ENCODE assay signal across 14 cellular contexts in genomic region chr10:110584006-110584405, GRCh38. TPM values are rescaled to one million over a fixed set of nuclear protein-coding genes. Genes with fewer than 3 reads are reported as not detected.
A peak's percentile ranks its signal among the peaks of the same experiment; 100 is the strongest.
DNase-seq lines count a peak whose midpoint lies in the region; ATAC-seq and TF ChIP-seq lines count a peak whose summit lies in the region.
"Had no signal": no experiment of that assay in that cellular context is flagged by ENCODE, and none has a peak within 500 bp of the region (broad histone marks: within the 10 kb centered on the region; RNA-seq: fewer than 3 reads in every experiment).

No MANE protein-coding gene starts in this region.

- no peak overlapping the region for H2AFZ ChIP-seq in HCT116 (ENCODE audit: low read depth, low read length, poor library complexity, severe bottlenecking)

- RAD21 ChIA-PET in HCT116 (lab: Charles Lee; ENCODE audit: low non-redundant PET in 1 of 2, low total read pairs in 2 of 2, uncharacterized antibody in 2 of 2, unreplicated experiment in 2 of 2) = no interaction called here

- TF ChIP-seq CTCF in HCT116 (IDR thresholded peaks at IDR 0.05 in 2 of 3, conservative IDR thresholded peaks at IDR 0.05 in 1 of 3; ENCODE audit: borderline replicate concordance in 1 of 3, insufficient read depth in 1 of 3, low read depth in 2 of 3, low read length in 2 of 3) (no peak), WERI-Rb-1 (IDR thresholded peaks at IDR 0.05; ENCODE audit: low read depth, low read length) (no peak), progenitor cell of endocrine pancreas (IDR thresholded peaks at IDR 0.05; ENCODE audit: unreplicated experiment) (no peak)

- TF ChIP-seq POLR2A in HCT116 (IDR thresholded peaks at IDR 0.05; ENCODE audit: borderline replicate concordance, extremely low read depth, insufficient read depth, insufficient read length) = no peak

- H3K36me3 Mint-ChIP-seq in activated naive CD4-positive, alpha-beta T cell treated with anti-CD3 and anti-CD28 coated beads for 36 hours (ENCODE audit: low read depth) = peaks cover 53% of the 10 kb centered on the region
- peaks cover 36% of the 10 kb centered on the region for H3K36me3 Mint-ChIP-seq in progenitor cell of endocrine pancreas (ENCODE audit: insufficient read depth)

- no peak for ATAC-seq in HCT116
- no peak for ATAC-seq in GM21825 (IDR thresholded peaks at IDR 0.05; ENCODE audit: unreplicated experiment)

- peaks cover 2% of the 10 kb centered on the region for H3K4me1 Mint-ChIP-seq in activated naive CD4-positive, alpha-beta T cell treated with anti-CD3 and anti-CD28 coated beads for 36 hours (ENCODE audit: low read depth)
- no peaks in the 10 kb centered on the region for H3K4me1 Mint-ChIP-seq in progenitor cell of endocrine pancreas (ENCODE audit: low read depth)
- H3K4me1 Mint-ChIP-seq: B cell had no signal

- peaks cover 12% of the 10 kb centered on the region for H3K79me2 ChIP-seq in HCT116 (ENCODE audit: insufficient read depth, low read length)

- intact Hi-C loops in activated naive CD4-positive, alpha-beta T cell treated with anti-CD3 and anti-CD28 coated beads for 36 hours (cut with micrococcal nuclease) = no loop called here
- intact Hi-C loops in HCT116 (cut with micrococcal nuclease) = no loop called here

- H3K27me3 Mint-ChIP-seq in activated naive CD4-positive, alpha-beta T cell treated with anti-CD3 and anti-CD28 coated beads for 36 hours (ENCODE audit: low read depth) = no peaks in the 10 kb centered on the region
- no peaks in the 10 kb centered on the region for H3K27me3 Mint-ChIP-seq in progenitor cell of endocrine pancreas
- H3K27me3 Mint-ChIP-seq: B cell; CD4-positive, alpha-beta T cell had no signal

- no peak overlapping the region for H3K4me3 ChIP-seq in HCT116 (replicated peaks in 1 of 2; ENCODE audit: low read depth in 1 of 2, low read length in 2 of 2)
- H3K4me3 ChIP-seq in WERI-Rb-1 (ENCODE audit: low read depth, low read length) = no peak overlapping the region

- H3K27me3 ChIP-seq in HCT116 (ENCODE audit: insufficient read depth, low read length) (no peaks in the 10 kb centered on the region), WERI-Rb-1 (ENCODE audit: insufficient read depth, low read depth, severe bottlenecking) (no peaks in the 10 kb centered on the region)

- TF ChIP-seq RAD21 in HCT116 (IDR thresholded peaks at IDR 0.05; ENCODE audit: low read depth) = no peak

- H3K27ac ChIP-seq in HCT116 (ENCODE audit: low read depth, low read length) (no peak overlapping the region), WERI-Rb-1 (peak overlapping the region; percentile 52)
- H3K27ac ChIP-seq: HL-60 had no signal

- H3K9ac ChIP-seq in HCT116 (ENCODE audit: low read length) = no peak overlapping the region

- DNase-seq in activated naive CD4-positive, alpha-beta T cell treated with anti-CD3 and anti-CD28 coated beads for 36 hours = no peak
- DNase-seq in activated naive CD4-positive, alpha-beta T cell (lab: John Stamatoyannopoulos, UW) = no peak
- no peak for DNase-seq in HCT116 (ENCODE audit: low read depth, low spot score)
- no peak for DNase-seq in WERI-Rb-1
- DNase-seq in progenitor cell of endocrine pancreas (ENCODE audit: low spot score, unreplicated experiment) = no peak
- no peak for DNase-seq in NCI-H128 (lab: John Stamatoyannopoulos, UW; ENCODE audit: unreplicated experiment)
- DNase-seq: C1 segment of cervical spinal cord; Calu3; CD4-positive, alpha-beta T cell; DMS 273 treated with DMSO at 0.1 percent for 48 hours; HCEC 1CT had no signal

- H3K4me3 Mint-ChIP-seq in activated naive CD4-positive, alpha-beta T cell treated with anti-CD3 and anti-CD28 coated beads for 36 hours = no peak overlapping the region
- H3K4me3 Mint-ChIP-seq in progenitor cell of endocrine pancreas (ENCODE audit: low read depth) = no peak overlapping the region
- H3K4me3 Mint-ChIP-seq: B cell; CD4-positive, alpha-beta T cell had no signal

- H3K27ac Mint-ChIP-seq in activated naive CD4-positive, alpha-beta T cell treated with anti-CD3 and anti-CD28 coated beads for 36 hours = peak overlapping the region; percentile 5
- H3K27ac Mint-ChIP-seq in progenitor cell of endocrine pancreas = peak overlapping the region; percentile 54
- H3K27ac Mint-ChIP-seq: B cell; CD4-positive, alpha-beta T cell had no signal

- CTCF ChIA-PET in activated naive CD4-positive, alpha-beta T cell treated with anti-CD3 and anti-CD28 coated beads for 36 hours (lab: Charles Lee) = interaction anchor here (1.2 to 2.4 kb wide), 7 partner anchors 13 to 273 kb away, joined by 3 to 6 read pairs (median 4); no protein-coding TSS in a partner anchor
- CTCF ChIA-PET in HCT116 (lab: Charles Lee) = interaction anchor here (1.4 to 1.7 kb wide), 2 partner anchors 16 to 27 kb away, joined by 4 read pairs; no protein-coding TSS in a partner anchor

- POLR2A ChIA-PET in HCT116 (lab: Charles Lee) = interaction anchor here (0.5 to 1.3 kb wide), 2 partner anchors 16 to 335 kb away, joined by 4 read pairs; partner anchors contain the start of genes BBIP1 and SHOC2

- no peak overlapping the region for H3K4me2 ChIP-seq in HCT116 (ENCODE audit: low read length)

- H3K9me3 ChIP-seq in HCT116 (ENCODE audit: control insufficient read depth in 1 of 2, insufficient read depth in 1 of 2, low read depth in 1 of 2, low read length in 2 of 2) (no peaks in the 10 kb centered on the region), WERI-Rb-1 (ENCODE audit: severe bottlenecking) (no peaks in the 10 kb centered on the region)

- TSS peak; percentile 30 for BruUV-seq in HCT116 (replicated peaks; lab: Mats Ljungman, UMichigan)

- no peaks in the 10 kb centered on the region for H4K20me1 ChIP-seq in HCT116 (ENCODE audit: insufficient read depth)

- H3K36me3 ChIP-seq in HCT116 (ENCODE audit: control insufficient read depth in 1 of 2, insufficient read depth in 2 of 2, low read length in 2 of 2) (peaks cover 71 to 72% of the 10 kb centered on the region in 2 experiments), WERI-Rb-1 (peaks cover 98% of the 10 kb centered on the region)

- no peaks in the 10 kb centered on the region for H3K4me1 ChIP-seq in HCT116 (ENCODE audit: control insufficient read depth in 1 of 2, insufficient read depth in 2 of 2, low read length in 2 of 2)

- no peaks in the 10 kb centered on the region for H3K9me2 ChIP-seq in HCT116 (ENCODE audit: insufficient read depth)

- no peaks in the 10 kb centered on the region for H3K9me3 Mint-ChIP-seq in activated naive CD4-positive, alpha-beta T cell treated with anti-CD3 and anti-CD28 coated beads for 36 hours
- H3K9me3 Mint-ChIP-seq in progenitor cell of endocrine pancreas (ENCODE audit: low read depth) = no peaks in the 10 kb centered on the region
- H3K9me3 Mint-ChIP-seq: CD4-positive, alpha-beta T cell had no signal

TF ChIP-seq in HCT116, 20 proteins besides CTCF, POLR2A, EP300 and RAD21:
- no peak for TF ChIP-seq ZNF274 (IDR thresholded peaks at IDR 0.05; ENCODE audit: low read depth, low read length)
- no peak for TF ChIP-seq POLR2AphosphoS5 (IDR thresholded peaks at IDR 0.05; ENCODE audit: low read depth, low read length)
- TF ChIP-seq EZH2 (IDR thresholded peaks at IDR 0.05) = no peak

RNA-seq across cellular contexts. Expression of gene SMC3, which starts 16.5 kb away (rescaled TPM):
- total RNA-seq in activated naive CD4-positive, alpha-beta T cell treated with anti-CD3 and anti-CD28 coated beads for 36 hours = 10 to 100 TPM; 81.3 to 85.0 TPM
- total RNA-seq in HCT116 (2021; ENCODE audit: unreplicated experiment) (64.3 TPM), progenitor cell of endocrine pancreas (94.0 and 94.6 TPM in 2 replicates)
- 18.2 and 27.6 TPM in 2 replicates for polyA plus RNA-seq in HCT116 (2012)
